Comparison of ENCODE assay signal across 14 cellular contexts in genomic region chr20:47263502-47264084, GRCh38.
DNase-seq lines count a peak whose midpoint lies in the region; ATAC-seq and TF ChIP-seq lines count a peak whose summit lies in the region.
"Had no signal": no experiment of that assay in that cellular context is flagged by ENCODE, and none has a peak within 500 bp of the region (broad histone marks: within the 10 kb centered on the region; RNA-seq: fewer than 3 reads in every experiment).

No MANE protein-coding gene starts in this region.

- no peak for TF ChIP-seq CTCF in Peyer's patch (IDR thresholded peaks at IDR 0.05)
- TF ChIP-seq CTCF in suprapubic skin (IDR thresholded peaks at IDR 0.05): no peak

- CTCF ChIA-PET in activated CD4-positive, alpha-beta memory T cell treated with anti-CD3 and anti-CD28 coated beads for 36 hours (lab: Charles Lee): interaction anchor here (0.9 to 2.2 kb wide), 6 partner anchors 9 to 120 kb away, joined by 3 to 10 read pairs (median 5); no protein-coding TSS in a partner anchor

- TF ChIP-seq POLR2A in Peyer's patch (IDR thresholded peaks at IDR 0.05): no peak
- TF ChIP-seq POLR2A in suprapubic skin (IDR thresholded peaks at IDR 0.05): no peak

- H3K27ac ChIP-seq in Peyer's patch (peak overlapping the region in 3 of 4 donors; percentile 10 to 46 (median 39)), suprapubic skin (no peak overlapping the region)

- H3K4me1 ChIP-seq in Peyer's patch: peaks cover 0 to 9% (median 2%) of the 10 kb centered on the region in 4 donors
- peaks cover 14% of the 10 kb centered on the region for H3K4me1 ChIP-seq in suprapubic skin

- intact Hi-C loops in left cardiac atrium (cut with DNase I): no loop called here
- intact Hi-C loops in activated CD4-positive, alpha-beta memory T cell treated with anti-CD3 and anti-CD28 coated beads for 36 hours (cut with micrococcal nuclease): no loop called here

- no peak for TF ChIP-seq EP300 in suprapubic skin (IDR thresholded peaks at IDR 0.05)

- POLR2A ChIA-PET in activated CD4-positive, alpha-beta memory T cell treated with anti-CD3 and anti-CD28 coated beads for 36 hours (lab: Charles Lee): no interaction called here

- no peak overlapping the region for H3K4me3 ChIP-seq in Peyer's patch
- no peak overlapping the region for H3K4me3 ChIP-seq in suprapubic skin

- 70% methylated on average over 4 of the region's 5 CpGs for WGBS in suprapubic skin

- H3K4me3 Mint-ChIP-seq in stimulated activated naive B cell treated with anti-CD40 and anti-IgM and Interleukin-4, amounts not matched to agents 10 μg/mL and 1 μg/mL and 100 μg/mL, for 72 hours: peak overlapping the region; percentile 36 to 61
- H3K4me3 Mint-ChIP-seq in activated CD4-positive, alpha-beta memory T cell treated with anti-CD3 and anti-CD28 coated beads for 36 hours: no peak overlapping the region
- H3K4me3 Mint-ChIP-seq: activated T-cell treated with anti-CD3 and anti-CD28 coated beads, Interleukin-2, amount 50 U/mL, for 4 hours had no signal

- H3K36me3 Mint-ChIP-seq in stimulated activated naive B cell treated with anti-CD40 and anti-IgM and Interleukin-4, amounts not matched to agents 10 μg/mL and 1 μg/mL and 100 μg/mL, for 72 hours: peaks cover 37 to 61% of the 10 kb centered on the region in 2 donors
- H3K36me3 Mint-ChIP-seq in activated CD4-positive, alpha-beta memory T cell treated with anti-CD3 and anti-CD28 coated beads for 36 hours: peaks cover 23% of the 10 kb centered on the region

- peak; percentile 47 to 51 for ATAC-seq in left cardiac atrium
- ATAC-seq in stimulated activated naive B cell treated with anti-CD40 and anti-IgM and Interleukin-4, amounts not matched to agents 10 μg/mL and 1 μg/mL and 100 μg/mL, for 72 hours (replicated peaks): peak; percentile 29 to 44
- ATAC-seq: activated T-cell treated with anti-CD3 and anti-CD28 coated beads, Interleukin-2, amount 50 U/mL, for 4 hours had no signal

- DNase-seq in NCI-H2171 treated with DMSO at 0.1 percent for 48 hours (lab: John Stamatoyannopoulos, UW) (peak; percentile 69), NCI-H2171 (lab: John Stamatoyannopoulos, UW) (no peak), Peyer's patch (no peak), left cardiac atrium (no peak), suprapubic skin (ENCODE audit: low spot score in 2 of 2) (no peak), NCI-H187 treated with DMSO at 0.1 percent for 48 hours (lab: John Stamatoyannopoulos, UW) (no peak)
- DNase-seq in stimulated activated naive B cell treated with anti-CD40 and anti-IgM and Interleukin-4, amounts not matched to agents 10 μg/mL and 1 μg/mL and 100 μg/mL, for 72 hours: no peak
- no peak for DNase-seq in activated CD4-positive, alpha-beta memory T cell treated with anti-CD3 and anti-CD28 coated beads for 36 hours
- DNase-seq: activated T-cell treated with anti-CD3 and anti-CD28 coated beads, Interleukin-2, amount 50 U/mL, for 4 hours; cerebellar nuclear complex; GDM1; NCI-H226; stimulated activated CD4-positive, alpha-beta T cell treated with anti-CD3 and anti-CD28 coated beads, Interleukin-4, amount 100 ng/mL, for 4 hours; T-helper 2 cell had no signal

- no peaks in the 10 kb centered on the region for H3K27me3 Mint-ChIP-seq in stimulated activated naive B cell treated with anti-CD40 and anti-IgM and Interleukin-4, amounts not matched to agents 10 μg/mL and 1 μg/mL and 100 μg/mL, for 72 hours
- H3K27me3 Mint-ChIP-seq in activated CD4-positive, alpha-beta memory T cell treated with anti-CD3 and anti-CD28 coated beads for 36 hours: no peaks in the 10 kb centered on the region

- H3K36me3 ChIP-seq in Peyer's patch: peaks cover 0 to 91% (median 0%) of the 10 kb centered on the region in 3 donors
- H3K36me3 ChIP-seq in suprapubic skin: peaks cover 47% of the 10 kb centered on the region

- H3K9me3 Mint-ChIP-seq in stimulated activated naive B cell treated with anti-CD40 and anti-IgM and Interleukin-4, amounts not matched to agents 10 μg/mL and 1 μg/mL and 100 μg/mL, for 72 hours: peaks cover 0 to 2% of the 10 kb centered on the region in 2 donors
- H3K9me3 Mint-ChIP-seq in activated CD4-positive, alpha-beta memory T cell treated with anti-CD3 and anti-CD28 coated beads for 36 hours: no peaks in the 10 kb centered on the region
- H3K9me3 Mint-ChIP-seq: activated T-cell treated with anti-CD3 and anti-CD28 coated beads, Interleukin-2, amount 50 U/mL, for 4 hours had no signal

- no peaks in the 10 kb centered on the region for H3K9me3 ChIP-seq in Peyer's patch
- H3K9me3 ChIP-seq in suprapubic skin: no peaks in the 10 kb centered on the region

- H3K27me3 ChIP-seq in Peyer's patch (no peaks in the 10 kb centered on the region), suprapubic skin (no peaks in the 10 kb centered on the region)

- peaks cover 64 to 85% of the 10 kb centered on the region in 2 donors for H3K4me1 Mint-ChIP-seq in stimulated activated naive B cell treated with anti-CD40 and anti-IgM and Interleukin-4, amounts not matched to agents 10 μg/mL and 1 μg/mL and 100 μg/mL, for 72 hours
- peaks cover 10% of the 10 kb centered on the region for H3K4me1 Mint-ChIP-seq in activated CD4-positive, alpha-beta memory T cell treated with anti-CD3 and anti-CD28 coated beads for 36 hours (ENCODE audit: low read depth)

- H3K27ac Mint-ChIP-seq in stimulated activated naive B cell treated with anti-CD40 and anti-IgM and Interleukin-4, amounts not matched to agents 10 μg/mL and 1 μg/mL and 100 μg/mL, for 72 hours: peak overlapping the region; percentile 60
- H3K27ac Mint-ChIP-seq in activated CD4-positive, alpha-beta memory T cell treated with anti-CD3 and anti-CD28 coated beads for 36 hours: no peak overlapping the region
